1 cellular context compared by ENCODE assay signal in genomic region chr11:71425409-71425808, GRCh38.
TF ChIP-seq lines count a peak whose summit lies in the region.

No MANE protein-coding gene starts in this region.

TF ChIP-seq in HCT116, 20 proteins besides CTCF, POLR2A, EP300 and RAD21 (continued from another document):
- TF ChIP-seq EZH2phosphoT487 (IDR thresholded peaks at IDR 0.05; ENCODE audit: borderline replicate concordance): no peak
- TF ChIP-seq FOSL1 (IDR thresholded peaks at IDR 0.05; ENCODE audit: low read depth): no peak
- TF ChIP-seq TCF7L2 (IDR thresholded peaks at IDR 0.05; ENCODE audit: borderline replicate concordance, extremely low read depth, insufficient read depth, insufficient read length): no peak
- TF ChIP-seq EGR1 (IDR thresholded peaks at IDR 0.05; ENCODE audit: low read depth): no peak
- no peak for TF ChIP-seq CBX3 (IDR thresholded peaks at IDR 0.05; ENCODE audit: low read depth)
- no peak for TF ChIP-seq SIN3A (IDR thresholded peaks at IDR 0.05; ENCODE audit: low read depth)
- no peak for TF ChIP-seq ZNF274 (IDR thresholded peaks at IDR 0.05; ENCODE audit: low read depth, low read length)
- TF ChIP-seq ZBTB33 (IDR thresholded peaks at IDR 0.05; ENCODE audit: extremely low read depth, insufficient replicate concordance, low read length): no peak
